ENCODE assay signal across 26 cellular contexts in the genomic region with DNA sequence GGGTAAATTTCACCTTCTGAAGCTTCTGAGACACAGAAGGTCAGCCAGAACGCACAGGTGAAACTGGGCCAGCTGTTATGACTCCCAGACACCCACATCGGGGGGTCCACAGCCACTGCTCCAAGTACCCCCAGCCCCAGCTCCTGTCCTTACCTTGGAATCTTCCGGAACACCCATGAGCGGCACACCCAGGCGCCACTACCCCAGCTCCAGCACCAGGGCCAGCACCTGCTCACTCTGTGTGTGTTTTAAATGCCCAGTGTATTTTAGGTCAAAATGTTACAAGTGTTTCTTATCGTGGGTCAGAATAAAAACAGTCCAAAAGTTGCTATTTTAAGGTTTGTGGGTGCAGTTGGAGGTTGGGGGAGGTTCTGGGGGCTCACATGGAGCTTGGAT.
"Had no signal": no experiment of that assay in that cellular context is flagged by ENCODE, and none has a peak within 500 bp of the region (broad histone marks: within the 10 kb centered on the region; RNA-seq: fewer than 3 reads in every experiment).

No MANE protein-coding gene starts in this region.

- H3K36me3 ChIP-seq: brain microvascular endothelial cell had no signal

- DNase-seq: activated CD4-positive, alpha-beta memory T cell treated with anti-CD3 and anti-CD28 coated beads for 36 hours; activated CD4-positive, alpha-beta T cell treated with anti-CD3 and anti-CD28 coated beads for 36 hours; activated CD4-positive, alpha-beta T cell treated with anti-CD3 and anti-CD28 coated beads, Interleukin-2, amount 10 ng/mL, durations not matched to agents 24 days and 14 days; activated CD4-positive, CD25-positive, alpha-beta regulatory T cell; activated CD4-positive, CD25-positive, alpha-beta regulatory T cell treated with anti-CD3 and anti-CD28 coated beads, Interleukin-2, amount 50 U/mL, for 72 hours; activated CD8-positive, alpha-beta memory T cell treated with anti-CD3 and anti-CD28 coated beads, Interleukin-2, amount 10 ng/mL, durations not matched to agents 7 days and 5 days; activated CD8-positive, alpha-beta memory T cell treated with anti-CD3 and anti-CD28 coated beads, Interleukin-2, amount 50 U/mL, for 4 hours; activated CD8-positive, alpha-beta T cell treated with anti-CD3 and anti-CD28 coated beads, Interleukin-2, amount 10 ng/mL, durations not matched to agents 7 days and 5 days; activated effector memory CD4-positive, alpha-beta T cell treated with anti-CD3 and anti-CD28 coated beads, Interleukin-2, amount 50 U/mL, for 16 hours; activated naive CD4-positive, alpha-beta T cell treated with anti-CD3 and anti-CD28 coated beads, Interleukin-2, amount 10 ng/mL, durations not matched to agents 7 days and 5 days; activated T-cell treated with anti-CD3 and anti-CD28 coated beads, Interleukin-2, amount 50 U/mL, for 1 hour; activated T-cell treated with anti-CD3 and anti-CD28 coated beads, Interleukin-2, amount 50 U/mL, for 48 hours; amniotic stem cell; anterior cingulate cortex; brain microvascular endothelial cell; dorsolateral prefrontal cortex; effector memory CD4-positive, alpha-beta T cell; endodermal cell; foreskin fibroblast; head of caudate nucleus; T-helper 2 cell had no signal

- H3K27ac ChIP-seq: brain microvascular endothelial cell, coronary artery, dorsolateral prefrontal cortex had no signal

- ATAC-seq: activated CD4-positive, alpha-beta T cell treated with anti-CD3 and anti-CD28 coated beads for 36 hours; activated CD8-positive, alpha-beta memory T cell treated with anti-CD3 and anti-CD28 coated beads, Interleukin-2, amount 10 ng/mL, durations not matched to agents 7 days and 5 days; activated CD8-positive, alpha-beta T cell treated with anti-CD3 and anti-CD28 coated beads, Interleukin-2, amount 10 ng/mL, durations not matched to agents 7 days and 5 days; esophagus mucosa had no signal

- FAIRE-seq: astrocyte, bronchial epithelial cell, frontal cortex had no signal

- H3K27me3 ChIP-seq: brain microvascular endothelial cell, dorsolateral prefrontal cortex had no signal

- H3K4me3 ChIP-seq: coronary artery, dorsolateral prefrontal cortex had no signal
